ENCODE assay signal across 8 cellular contexts in the genomic region with DNA sequence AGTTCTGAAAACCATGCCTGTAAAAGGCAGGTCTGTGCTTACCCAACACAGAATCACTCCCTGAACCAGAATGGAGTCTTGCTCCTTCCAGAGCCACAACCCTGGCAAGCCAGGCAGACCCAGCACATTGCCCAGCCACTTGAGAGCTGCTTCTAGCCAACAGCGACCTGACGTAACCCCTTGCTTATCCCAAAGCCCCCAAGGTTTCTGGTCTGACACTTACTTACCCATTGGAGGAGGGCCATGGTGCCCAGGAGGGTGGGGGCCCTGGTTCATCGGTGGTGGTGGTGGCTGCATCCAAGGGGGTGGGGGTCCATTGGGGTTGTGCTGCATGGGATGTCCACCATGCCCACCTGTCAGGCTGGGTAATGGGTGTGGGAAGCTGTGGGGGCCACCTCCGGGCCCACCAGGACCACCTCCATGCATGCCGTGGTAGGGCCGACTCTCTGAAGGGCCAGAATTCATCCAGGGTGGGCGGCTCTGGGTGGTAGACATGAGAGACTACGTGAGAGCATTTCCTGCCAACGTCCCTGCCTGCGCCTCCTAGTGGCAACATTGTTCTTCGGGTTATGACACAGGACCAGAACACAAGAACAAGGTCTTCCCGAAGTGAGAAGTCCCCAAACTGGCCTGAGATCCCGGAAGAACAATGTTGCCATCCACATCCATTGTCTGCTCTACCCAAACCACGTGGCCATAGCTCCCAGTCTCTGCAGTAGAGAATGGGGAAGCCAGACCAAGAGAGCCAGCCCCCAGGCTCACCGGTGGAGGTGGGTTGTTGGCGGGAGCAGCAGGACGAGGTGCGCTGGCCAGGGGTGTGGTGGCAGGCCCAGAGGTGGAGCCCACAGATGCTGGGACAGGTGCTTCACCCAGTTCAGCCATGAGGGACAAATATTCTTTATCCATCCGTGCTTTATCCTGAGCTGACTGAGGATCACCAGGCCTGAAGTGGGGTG. TPM values are rescaled to one million over a fixed set of nuclear protein-coding genes. Genes with fewer than 3 reads are reported as not detected.
DNase-seq lines count a peak whose midpoint lies in the region; ATAC-seq, FAIRE-seq and TF ChIP-seq lines count a peak whose summit lies in the region.

No MANE protein-coding gene starts in this region.

- CTCF ChIA-PET in A549 (lab: Yijun Ruan, JAX) (interaction anchor here (0.9 to 7.1 kb wide), 11 partner anchors 9 to 499 kb away, joined by 3 to 73 read pairs (median 4); a partner anchor contains a TSS), PC-9 (lab: Charles Lee) (interaction anchor here (0.5 to 0.7 kb wide), 2 partner anchors 11 to 307 kb away, joined by 3 to 22 read pairs; a partner anchor contains a TSS)

- TF ChIP-seq POLR2A in A549 (IDR thresholded peaks at IDR 0.05; ENCODE audit: low read length), result no peak

- peaks cover 100% of the 10 kb centered on the region for H3K36me3 Mint-ChIP-seq in activated T-helper 17 cell treated with anti-CD3 and anti-CD28 coated beads, Interleukin-2, amount 50 U/mL, for 72 hours (ENCODE audit: low read depth)
- H3K36me3 Mint-ChIP-seq in glutamatergic neuron (ENCODE audit: unreplicated experiment), result peaks cover 6% of the 10 kb centered on the region

- H3K27me3 ChIP-seq in PC-9 (ENCODE audit: insufficient read depth, low read depth), result no peaks in the 10 kb centered on the region

- H2AFZ ChIP-seq in PC-9, result no peak overlapping the region

- intact Hi-C loops in PC-9 (cut with micrococcal nuclease; ENCODE audit: unreplicated experiment), result no loop called here

- peak; percentile 74 for TF ChIP-seq CTCF in A549 (IDR thresholded peaks at IDR 0.05)
- TF ChIP-seq CTCF in GM12874 (IDR thresholded peaks at IDR 0.05; ENCODE audit: insufficient read depth, low read depth, low read length), result peak; percentile 86
- peak; percentile 93 for TF ChIP-seq CTCF in PC-9 (conservative IDR thresholded peaks at IDR 0.05)
- TF ChIP-seq CTCF in glutamatergic neuron (IDR thresholded peaks at IDR 0.05; ENCODE audit: partially characterized antibody, unreplicated experiment), result peak; percentile 93

- H3K4me1 ChIP-seq in A549 (peaks cover 10% of the 10 kb centered on the region; the same call in 2 of the 3 replicates), PC-9 (replicated peaks; ENCODE audit: insufficient read depth) (no peaks in the 10 kb centered on the region)

- H3K27ac ChIP-seq in A549 (no peak overlapping the region), PC-9 (no peak overlapping the region)

- WGBS in A549 (ENCODE audit: missing lambda C conversion rate), result 52% methylated on average over 17 of the region's 19 CpGs

- no peak overlapping the region for H3K27ac Mint-ChIP-seq in activated T-helper 17 cell treated with anti-CD3 and anti-CD28 coated beads, Interleukin-2, amount 50 U/mL, for 72 hours
- H3K27ac Mint-ChIP-seq in glutamatergic neuron (ENCODE audit: unreplicated experiment), result no peak overlapping the region

- 0 out of 5 replicates have a peak, but pooled peaks of 1 of the 2 experiments have one; percentile 14 for TF ChIP-seq RAD21 in A549 (conservative IDR thresholded peaks at IDR 0.05 in 1 of 2, IDR thresholded peaks at IDR 0.05 in 1 of 2)

- H3K9me3 Mint-ChIP-seq in activated T-helper 17 cell treated with anti-CD3 and anti-CD28 coated beads, Interleukin-2, amount 50 U/mL, for 72 hours, result no peaks in the 10 kb centered on the region
- peaks cover 2% of the 10 kb centered on the region for H3K9me3 Mint-ChIP-seq in glutamatergic neuron (ENCODE audit: unreplicated experiment)

- peak in 1 of 2 experiments; percentile 82 for DNase-seq in A549 (ENCODE audit: low read depth in 1 of 2, low spot score in 1 of 2)
- DNase-seq in PC-9, result peak in 1 of 2 experiments; percentile 52
- DNase-seq in glutamatergic neuron, result peak; percentile 90
- DNase-seq in pulmonary artery endothelial cell (ENCODE audit: low read depth, low spot score), result peak; percentile 48

- H3K4me2 ChIP-seq in A549 (no peak overlapping the region), PC-9 (no peak overlapping the region)

- H3K4me3 ChIP-seq in A549, result no peak overlapping the region
- H3K4me3 ChIP-seq in PC-9, result no peak overlapping the region

- H3K9me2 ChIP-seq in PC-9 (ENCODE audit: insufficient read depth), result no peaks in the 10 kb centered on the region

- peaks cover 94% of the 10 kb centered on the region for H4K20me1 ChIP-seq in PC-9 (ENCODE audit: insufficient read depth)

- H3K4me3 Mint-ChIP-seq in activated T-helper 17 cell treated with anti-CD3 and anti-CD28 coated beads, Interleukin-2, amount 50 U/mL, for 72 hours, result peak overlapping the region; percentile 13
- H3K4me3 Mint-ChIP-seq in glutamatergic neuron (ENCODE audit: unreplicated experiment), result no peak overlapping the region

- no peak for TF ChIP-seq EP300 in A549 (IDR thresholded peaks at IDR 0.05)

- H3K27me3 Mint-ChIP-seq in activated T-helper 17 cell treated with anti-CD3 and anti-CD28 coated beads, Interleukin-2, amount 50 U/mL, for 72 hours, result no peaks in the 10 kb centered on the region
- peaks cover 3% of the 10 kb centered on the region for H3K27me3 Mint-ChIP-seq in glutamatergic neuron (ENCODE audit: unreplicated experiment)

- no peak for FAIRE-seq in A549 (lab: Jason Lieb, UNC)

- peaks cover 45% of the 10 kb centered on the region for H3K79me2 ChIP-seq in PC-9 (ENCODE audit: low read depth)

- peaks cover 71% of the 10 kb centered on the region for H3K36me3 ChIP-seq in PC-9 (ENCODE audit: low read depth)

- no TSS peak for BruUV-seq in PC-9 (replicated peaks; lab: Mats Ljungman, UMichigan)

- POLR2A ChIA-PET in A549 (lab: Yijun Ruan, JAX), result interaction anchor here (3.4 kb wide), 1 partner anchor 11 kb away, joined by 10 read pairs; a partner anchor contains a TSS
- POLR2A ChIA-PET in PC-9 (lab: Charles Lee; ENCODE audit: unreplicated experiment), result no interaction called here

- H3K9me3 ChIP-seq in A549 (no peaks in the 10 kb centered on the region), PC-9 (ENCODE audit: insufficient read depth, low read depth) (no peaks in the 10 kb centered on the region)

- peaks cover 90% of the 10 kb centered on the region for H3F3A ChIP-seq in PC-9 (ENCODE audit: insufficient read depth, low read depth)

- ATAC-seq in A549 (peak; percentile 66 to 79; a peak in 5 of 6 replicates), GM19467 (IDR thresholded peaks at IDR 0.05; ENCODE audit: unreplicated experiment) (no peak), GM21515 (IDR thresholded peaks at IDR 0.05; ENCODE audit: unreplicated experiment) (no peak)
- peak; percentile 61 for ATAC-seq in activated T-helper 17 cell treated with anti-CD3 and anti-CD28 coated beads, Interleukin-2, amount 50 U/mL, for 72 hours (replicated peaks)

- H3K4me1 Mint-ChIP-seq in activated T-helper 17 cell treated with anti-CD3 and anti-CD28 coated beads, Interleukin-2, amount 50 U/mL, for 72 hours, result peaks cover 64% of the 10 kb centered on the region
- H3K4me1 Mint-ChIP-seq in glutamatergic neuron (ENCODE audit: low read depth, unreplicated experiment), result peaks cover 18% of the 10 kb centered on the region

RNA-seq across cellular contexts. Expression of a gene that starts 7.8 kb away (rescaled TPM):
- polyA plus RNA-seq in A549 (2011; rRNA removed) (0.22 and 0.40 TPM in 2 replicates), A549 (2017; fragmentation: RNase III; extraction: RNeasy Plus Mini Kit Qiagen cat#74134 plus additional on column Dnase treatment) (0.23 to 0.51 TPM (median 0.39 TPM) in 3 replicates)
- polyA plus RNA-seq in A549 (2012; cell fraction: cytosol; rRNA removed), result 0.26 and 0.32 TPM in 2 replicates
- polyA plus RNA-seq in A549 (2012; cell fraction: nucleus; rRNA removed), result 1.3 TPM in 2 replicates
- polyA minus RNA-seq in A549 (2011; rRNA and poly(A)+ RNA removed), result 0.41 and 0.58 TPM in 2 replicates
- total RNA-seq in PC-9 (2021) (1.3 and 1.6 TPM in 2 replicates), glutamatergic neuron (ENCODE audit: unreplicated experiment) (5.5 TPM), pulmonary artery endothelial cell (0.13 and 0.35 TPM in 2 replicates)
- total RNA-seq in activated T-helper 17 cell treated with anti-CD3 and anti-CD28 coated beads, Interleukin-2, amount 50 U/mL, for 72 hours, result 1 to 10 TPM; 4.0 to 4.7 TPM

RNA-seq across cellular contexts. Expression of a gene that starts 10.7 kb away (rescaled TPM):
- polyA plus RNA-seq in A549 (2011; rRNA removed) (88.8 and 104 TPM in 2 replicates), A549 (2017; fragmentation: RNase III; extraction: RNeasy Plus Mini Kit Qiagen cat#74134 plus additional on column Dnase treatment) (268 to 341 TPM (median 310 TPM) in 3 replicates)
- 88.5 and 106 TPM in 2 replicates for polyA plus RNA-seq in A549 (2012; cell fraction: cytosol; rRNA removed)
- 240 and 241 TPM in 2 replicates for polyA plus RNA-seq in A549 (2012; cell fraction: nucleus; rRNA removed)
- polyA minus RNA-seq in A549 (2011; rRNA and poly(A)+ RNA removed), result 87.7 and 103 TPM in 2 replicates
- total RNA-seq in PC-9 (2021) (253 and 336 TPM in 2 replicates), glutamatergic neuron (ENCODE audit: unreplicated experiment) (415 TPM), pulmonary artery endothelial cell (74.6 and 107 TPM in 2 replicates)
- total RNA-seq in activated T-helper 17 cell treated with anti-CD3 and anti-CD28 coated beads, Interleukin-2, amount 50 U/mL, for 72 hours, result 100 to 1,000 TPM; 316 to 397 TPM

RNA-seq across cellular contexts. Expression of a gene that starts 23.7 kb away (rescaled TPM):
- polyA plus RNA-seq in A549 (2011; rRNA removed) (0.88 and 0.95 TPM in 2 replicates), A549 (2017; fragmentation: RNase III; extraction: RNeasy Plus Mini Kit Qiagen cat#74134 plus additional on column Dnase treatment) (0.89 to 1.1 TPM (median 0.94 TPM) in 3 replicates)
- polyA plus RNA-seq in A549 (2012; cell fraction: cytosol; rRNA removed), result 1.3 and 1.8 TPM in 2 replicates
- polyA plus RNA-seq in A549 (2012; cell fraction: nucleus; rRNA removed), result 2.3 and 3.0 TPM in 2 replicates
- 1.5 and 1.9 TPM in 2 replicates for polyA minus RNA-seq in A549 (2011; rRNA and poly(A)+ RNA removed)
- total RNA-seq in PC-9 (2021) (1.0 and 2.1 TPM in 2 replicates), glutamatergic neuron (ENCODE audit: unreplicated experiment) (2.9 TPM), pulmonary artery endothelial cell (0.53 and 1.5 TPM in 2 replicates)
- 10 to 100 TPM; 11.0 to 21.6 TPM for total RNA-seq in activated T-helper 17 cell treated with anti-CD3 and anti-CD28 coated beads, Interleukin-2, amount 50 U/mL, for 72 hours

RNA-seq across cellular contexts. Expression of a gene that starts 35.4 kb away (rescaled TPM):
- 9.4 and 10.2 TPM in 2 replicates for polyA plus RNA-seq in A549 (2011; rRNA removed)
- polyA plus RNA-seq in A549 (2012; cell fraction: cytosol; rRNA removed), result 13.1 and 13.5 TPM in 2 replicates
- polyA plus RNA-seq in A549 (2012; cell fraction: nucleus; rRNA removed), result 25.7 and 33.8 TPM in 2 replicates
- 8.4 to 10.6 TPM (median 9.9 TPM) in 3 replicates for polyA plus RNA-seq in A549 (2017; fragmentation: RNase III; extraction: RNeasy Plus Mini Kit Qiagen cat#74134 plus additional on column Dnase treatment)
- 11.3 and 17.7 TPM in 2 replicates for polyA minus RNA-seq in A549 (2011; rRNA and poly(A)+ RNA removed)
- total RNA-seq in PC-9 (2021), result 32.6 and 34.3 TPM in 2 replicates
- total RNA-seq in activated T-helper 17 cell treated with anti-CD3 and anti-CD28 coated beads, Interleukin-2, amount 50 U/mL, for 72 hours, result 10 to 100 TPM; 65.9 to 82.5 TPM
- total RNA-seq in glutamatergic neuron (ENCODE audit: unreplicated experiment), result 15.9 TPM
- total RNA-seq in pulmonary artery endothelial cell, result 34.3 and 34.8 TPM in 2 replicates

RNA-seq across cellular contexts. Expression of a gene that starts 42.7 kb away (rescaled TPM):
- 17.0 and 18.5 TPM in 2 replicates for polyA plus RNA-seq in A549 (2011; rRNA removed)
- 50.1 and 64.4 TPM in 2 replicates for polyA plus RNA-seq in A549 (2012; cell fraction: cytosol; rRNA removed)
- 94.3 and 126 TPM in 2 replicates for polyA plus RNA-seq in A549 (2012; cell fraction: nucleus; rRNA removed)
- 30.2 to 35.5 TPM (median 34.7 TPM) in 3 replicates for polyA plus RNA-seq in A549 (2017; fragmentation: RNase III; extraction: RNeasy Plus Mini Kit Qiagen cat#74134 plus additional on column Dnase treatment)
- 13.9 and 14.7 TPM in 2 replicates for polyA minus RNA-seq in A549 (2011; rRNA and poly(A)+ RNA removed)
- total RNA-seq in PC-9 (2021), result 48.7 and 61.6 TPM in 2 replicates
- 10 to 100 TPM; 17.9 to 28.2 TPM for total RNA-seq in activated T-helper 17 cell treated with anti-CD3 and anti-CD28 coated beads, Interleukin-2, amount 50 U/mL, for 72 hours
- 39.7 TPM for total RNA-seq in glutamatergic neuron (ENCODE audit: unreplicated experiment)
- total RNA-seq in pulmonary artery endothelial cell, result 17.0 and 26.2 TPM in 2 replicates

Comparison
In these comparisons a context has a peak if more than half of its experiments do, and no peak if none do; other contexts are left out.
1. ATAC-seq: peak in A549 (2 of 2) and activated T-helper 17 cell treated with anti-CD3 and anti-CD28 coated beads, Interleukin-2, amount 50 U/mL, for 72 hours (single experiment); none in GM19467 (single experiment) and GM21515 (single experiment).
2. Peak in every context shown above with its lines, with median percentiles within 50 percentile points of each other: CTCF ChIP-seq.